In the genomic region with DNA sequence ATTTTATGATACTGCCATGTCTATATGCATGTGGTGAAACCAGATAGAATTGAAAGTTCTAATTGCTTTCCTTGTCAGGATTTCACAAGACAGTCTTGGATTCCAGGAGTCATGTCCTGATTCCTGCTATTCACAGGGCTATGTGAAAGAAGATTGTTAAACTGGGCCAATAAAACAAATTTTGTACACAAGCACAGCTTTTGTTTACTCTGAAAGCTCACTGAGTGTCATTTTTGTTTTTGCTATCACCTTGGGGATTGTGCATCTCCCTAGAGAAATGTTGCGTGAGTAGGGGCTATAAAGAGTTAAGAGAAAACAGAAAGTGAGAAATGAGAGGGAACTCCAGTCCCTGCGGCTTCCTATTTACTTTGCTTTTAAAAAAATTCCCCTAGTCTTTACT, we compare ENCODE assay signal across 10 cellular contexts.
DNase-seq lines count a peak whose midpoint lies in the region; ATAC-seq and TF ChIP-seq lines count a peak whose summit lies in the region.
"Had no signal": no experiment of that assay in that cellular context is flagged by ENCODE, and none has a peak within 500 bp of the region (broad histone marks: within the 10 kb centered on the region; RNA-seq: fewer than 3 reads in every experiment).

No MANE protein-coding gene starts in this region.

- intact Hi-C loops in breast epithelium (cut with DNase I; ENCODE audit: low total_unique reads): no loop called here
- intact Hi-C loops in Right ventricle myocardium inferior (cut with DNase I): no loop called here

- peaks cover 0 to 2% of the 10 kb centered on the region in 2 donors for H3K27me3 Mint-ChIP-seq in T-cell
- H3K27me3 Mint-ChIP-seq: CD4-positive, alpha-beta memory T cell had no signal

- POLR2A ChIA-PET in T-cell (lab: Charles Lee): no interaction called here

- H3K4me1 Mint-ChIP-seq in T-cell: no peaks in the 10 kb centered on the region
- H3K4me1 Mint-ChIP-seq: CD4-positive, alpha-beta memory T cell had no signal

- H3K9me3 ChIP-seq in breast epithelium: no peaks in the 10 kb centered on the region

- no peaks in the 10 kb centered on the region for H3K36me3 ChIP-seq in breast epithelium

- H3K27me3 ChIP-seq in breast epithelium: no peaks in the 10 kb centered on the region

- H3K4me3 Mint-ChIP-seq in T-cell: no peak overlapping the region
- H3K4me3 Mint-ChIP-seq: CD4-positive, alpha-beta memory T cell had no signal

- TF ChIP-seq CTCF in breast epithelium (IDR thresholded peaks at IDR 0.05): no peak

- DNase-seq in foreskin melanocyte (peak; percentile 19), breast epithelium (ENCODE audit: low spot score in 2 of 2) (no peak), DMS 273 treated with DMSO at 0.1 percent for 48 hours (lab: John Stamatoyannopoulos, UW) (no peak), T-cell (no peak), Right ventricle myocardium inferior (ENCODE audit: missing footprints) (no peak)

- no peak overlapping the region for H3K4me3 ChIP-seq in breast epithelium

- CTCF ChIA-PET in T-cell (lab: Charles Lee): interaction anchor here in 1 of 2 donors (0.6 kb wide), 1 partner anchor 1890 kb away, joined by 3 read pairs; no protein-coding TSS in a partner anchor

- no peak overlapping the region for H3K27ac ChIP-seq in breast epithelium

- TF ChIP-seq POLR2A in breast epithelium (IDR thresholded peaks at IDR 0.05): no peak

- ATAC-seq in GM18861 (IDR thresholded peaks at IDR 0.05; ENCODE audit: unreplicated experiment) (peak; percentile 96), GM21529 (IDR thresholded peaks at IDR 0.05; ENCODE audit: unreplicated experiment) (peak; percentile 95), HG03103 (IDR thresholded peaks at IDR 0.05; ENCODE audit: low read depth, unreplicated experiment) (peak; percentile 93), T-cell (replicated peaks in 1 of 4) (no peak), Right ventricle myocardium inferior (no peak)
- ATAC-seq: SK-N-SH treated with all-trans-retinoic acid at 6 μM for 48 hours had no signal

- no peaks in the 10 kb centered on the region for H3K4me1 ChIP-seq in breast epithelium

- no peaks in the 10 kb centered on the region for H3K36me3 Mint-ChIP-seq in T-cell
- H3K36me3 Mint-ChIP-seq: CD4-positive, alpha-beta memory T cell had no signal

- peaks cover 0 to 8% (median 5%) of the 10 kb centered on the region in 3 donors for H3K9me3 Mint-ChIP-seq in T-cell

- no peak overlapping the region for H3K27ac Mint-ChIP-seq in T-cell
- H3K27ac Mint-ChIP-seq: CD4-positive, alpha-beta memory T cell had no signal

Comparison
In these comparisons a context has a peak if more than half of its experiments do, and no peak if none do; other contexts are left out.
1. ATAC-seq: peak in GM18861 (single experiment), GM21529 (single experiment) and HG03103 (single experiment); none in T-cell (0 of 4) and Right ventricle myocardium inferior (single experiment).